In genomic region chr16:31711344-31711845, GRCh38 we compare ENCODE assay signal across 1 cellular context.
TF ChIP-seq lines count a peak whose summit lies in the region.

No MANE protein-coding gene starts in this region.

TF ChIP-seq in HepG2, 621 proteins besides CTCF, POLR2A, EP300 and RAD21 (continued from another document and continues in another):
- TF ChIP-seq REPIN1 (CRISPR knock-in tag; IDR thresholded peaks at IDR 0.05; ENCODE audit: borderline replicate concordance, low read depth): peak; percentile 65; the same call in 1 of the 2 replicates
- TF ChIP-seq ZNF251 (CRISPR knock-in tag; IDR thresholded peaks at IDR 0.05): no peak
- no peak for TF ChIP-seq ETS1 (CRISPR knock-in tag; IDR thresholded peaks at IDR 0.05)
- TF ChIP-seq JUN (CRISPR knock-in tag; IDR thresholded peaks at IDR 0.05): no peak
- 0 out of 2 replicates have a peak, but pooled peaks have one; percentile 65 for TF ChIP-seq ZNF326 (CRISPR knock-in tag; IDR thresholded peaks at IDR 0.05; ENCODE audit: borderline replicate concordance)
- TF ChIP-seq ZNF430 (CRISPR knock-in tag; IDR thresholded peaks at IDR 0.05): 0 out of 2 replicates have a peak, but pooled peaks have one; percentile 23
- peak; percentile 81; the same call in 1 of the 2 replicates for TF ChIP-seq POLR2AphosphoS2 (IDR thresholded peaks at IDR 0.05; ENCODE audit: low read depth, low read length)
- 0 out of 2 replicates have a peak, but pooled peaks have one; percentile 2 for TF ChIP-seq ZNF724P (CRISPR knock-in tag; IDR thresholded peaks at IDR 0.05; ENCODE audit: borderline replicate concordance)
- TF ChIP-seq AGO2 (optimal IDR thresholded peaks at IDR 0.05; ENCODE audit: low read depth, low read length): peak; percentile 94
- 0 out of 2 replicates have a peak, but pooled peaks have one; percentile 16 for TF ChIP-seq ZNF280B (CRISPR knock-in tag; IDR thresholded peaks at IDR 0.05; ENCODE audit: borderline replicate concordance)
- 0 out of 2 replicates have a peak, but pooled peaks have one; percentile 69 for TF ChIP-seq REL (CRISPR knock-in tag; conservative IDR thresholded peaks at IDR 0.05)
- TF ChIP-seq ZNF30 (CRISPR knock-in tag; IDR thresholded peaks at IDR 0.05): 0 out of 2 replicates have a peak, but pooled peaks have one; percentile 16
- TF ChIP-seq KDM5B (CRISPR knock-in tag; IDR thresholded peaks at IDR 0.05; ENCODE audit: borderline replicate concordance): peak; percentile 52; the same call in 1 of the 2 replicates
- TF ChIP-seq ZC3H13 (CRISPR knock-in tag; IDR thresholded peaks at IDR 0.05): peak; percentile 15; the same call in 1 of the 2 replicates
- peak; percentile 16 for TF ChIP-seq XRCC5 (optimal IDR thresholded peaks at IDR 0.05; ENCODE audit: low read length)
- no peak for TF ChIP-seq BRCA1 (CRISPR knock-in tag; IDR thresholded peaks at IDR 0.05)
- TF ChIP-seq KDM5A (IDR thresholded peaks at IDR 0.05; ENCODE audit: borderline replicate concordance, low read length): no peak
- peak; percentile 74; the same call in 1 of the 2 replicates for TF ChIP-seq ZNF605 (CRISPR knock-in tag; IDR thresholded peaks at IDR 0.05)
- peak; percentile 49; the same call in 1 of the 2 replicates for TF ChIP-seq ZZZ3 (CRISPR knock-in tag; IDR thresholded peaks at IDR 0.05; ENCODE audit: borderline replicate concordance)
- peak; percentile 72; the same call in 1 of the 2 replicates for TF ChIP-seq ZNF343 (CRISPR knock-in tag; IDR thresholded peaks at IDR 0.05)
- TF ChIP-seq U2AF2 (IDR thresholded peaks at IDR 0.05; ENCODE audit: low read depth, low read length): no peak
- TF ChIP-seq ARID3A (IDR thresholded peaks at IDR 0.05; ENCODE audit: low read depth, low read length): no peak
- TF ChIP-seq ZNF646 (CRISPR knock-in tag; IDR thresholded peaks at IDR 0.05): no peak; the same call in 1 of the 2 replicates
- peak; percentile 90 for TF ChIP-seq AGO1 (IDR thresholded peaks at IDR 0.05; ENCODE audit: low read depth, low read length, poor library complexity, severe bottlenecking)
- no peak for TF ChIP-seq HMGXB3 (CRISPR knock-in tag; IDR thresholded peaks at IDR 0.05; ENCODE audit: borderline replicate concordance)
- no peak; the same call in 1 of the 2 replicates for TF ChIP-seq ZNF747 (CRISPR knock-in tag; IDR thresholded peaks at IDR 0.05; ENCODE audit: borderline replicate concordance)
- 0 out of 2 replicates have a peak, but pooled peaks have one; percentile 31 for TF ChIP-seq ZNF484 (CRISPR knock-in tag; IDR thresholded peaks at IDR 0.05; ENCODE audit: borderline replicate concordance, low read depth)
- peak; percentile 61 for TF ChIP-seq RBM22 (optimal IDR thresholded peaks at IDR 0.05; ENCODE audit: low read length)
- TF ChIP-seq AKAP8 (CRISPR knock-in tag; IDR thresholded peaks at IDR 0.05): peak; percentile 80; the same call in 1 of the 2 replicates
- TF ChIP-seq HIC2 (CRISPR knock-in tag; IDR thresholded peaks at IDR 0.05; ENCODE audit: low read depth): 0 out of 2 replicates have a peak, but pooled peaks have one; percentile 9
- 0 out of 2 replicates have a peak, but pooled peaks have one; percentile 22 for TF ChIP-seq ZNF230 (CRISPR knock-in tag; IDR thresholded peaks at IDR 0.05)
- TF ChIP-seq ZNF350 (CRISPR knock-in tag; IDR thresholded peaks at IDR 0.05; ENCODE audit: borderline replicate concordance, low read depth): no peak
- TF ChIP-seq ZNF891 (CRISPR knock-in tag; IDR thresholded peaks at IDR 0.05): 0 out of 2 replicates have a peak, but pooled peaks have one; percentile 52
- peak; percentile 49; the same call in 1 of the 2 replicates for TF ChIP-seq SAFB2 (CRISPR knock-in tag; IDR thresholded peaks at IDR 0.05; ENCODE audit: borderline replicate concordance, low read depth)
- TF ChIP-seq HDAC1 (CRISPR knock-in tag; IDR thresholded peaks at IDR 0.05): peak; percentile 18; the same call in 1 of the 2 replicates
- TF ChIP-seq NRL (CRISPR knock-in tag; IDR thresholded peaks at IDR 0.05; ENCODE audit: borderline replicate concordance): 0 out of 2 replicates have a peak, but pooled peaks have one; percentile 62
